Comparison of ENCODE assay signal across 18 cellular contexts in the genomic region with DNA sequence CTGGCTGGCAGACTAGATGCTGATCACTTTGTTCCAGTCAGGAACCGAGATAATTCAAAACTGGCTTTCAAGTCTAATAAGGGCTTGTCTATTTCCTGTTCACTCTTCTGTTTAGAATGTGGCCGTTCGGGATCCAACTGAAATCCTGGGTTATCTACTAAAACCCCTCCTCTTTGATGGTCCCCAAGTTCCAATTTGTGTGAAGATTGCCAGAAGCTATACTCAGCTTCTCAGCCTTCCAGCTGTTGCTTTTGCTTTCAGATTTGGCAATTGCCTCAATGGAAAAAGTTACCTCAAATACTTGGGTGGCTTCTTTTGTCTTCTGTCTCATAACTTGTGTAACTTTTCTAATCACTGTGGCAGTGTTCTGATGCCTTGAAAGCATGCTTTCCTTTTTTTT. TPM values are rescaled to one million over a fixed set of nuclear protein-coding genes. Genes with fewer than 3 reads are reported as not detected.
A peak's percentile ranks its signal among the peaks of the same experiment; 100 is the strongest.
DNase-seq lines count a peak whose midpoint lies in the region; TF ChIP-seq lines count a peak whose summit lies in the region.
"Had no signal": no experiment of that assay in that cellular context is flagged by ENCODE, and none has a peak within 500 bp of the region (broad histone marks: within the 10 kb centered on the region; RNA-seq: fewer than 3 reads in every experiment).

No MANE protein-coding gene starts in this region.

- H3K36me3 Mint-ChIP-seq in activated naive CD4-positive, alpha-beta T cell treated with anti-CD3 and anti-CD28 coated beads for 36 hours (ENCODE audit: low read depth): no peaks in the 10 kb centered on the region
- peaks cover 1% of the 10 kb centered on the region for H3K36me3 Mint-ChIP-seq in activated T-helper 1 cell treated with anti-CD3 and anti-CD28 coated beads, Interleukin-12 subunit alpha, Interleukin-12 subunit beta, Interleukin-2, Interleukin-4 antibody, amounts not matched to agents 30 ng/mL and 10 ng/mL and 1 ng/mL, durations not matched to agents 14 hours and 24 hours and 36 hours (ENCODE audit: low read depth)

- no peak overlapping the region for H3K9ac ChIP-seq in smooth muscle cell (ENCODE audit: low read depth)
- H3K9ac ChIP-seq: SK-N-SH had no signal

- peak; percentile 29 for DNase-seq in activated naive CD4-positive, alpha-beta T cell treated with anti-CD3 and anti-CD28 coated beads for 36 hours
- no peak for DNase-seq in activated naive CD4-positive, alpha-beta T cell treated with anti-CD3 and anti-CD28 coated beads, Interleukin-2, amount 50 U/mL, for 16 hours
- DNase-seq in LHCN-M2 (ENCODE audit: low read depth) (peak; percentile 1), myocyte (ENCODE audit: low read depth) (peak; percentile 3), NCI-H1694 treated with DMSO at 0.1 percent for 48 hours (lab: John Stamatoyannopoulos, UW) (no peak), smooth muscle cell (lab: John Stamatoyannopoulos, UW; ENCODE audit: unreplicated experiment) (no peak), DMS79 treated with DMSO at 0.1 percent for 48 hours (lab: John Stamatoyannopoulos, UW) (no peak)
- no peak for DNase-seq in activated T-helper 1 cell treated with anti-CD3 and anti-CD28 coated beads, Interleukin-12 subunit alpha, Interleukin-12 subunit beta, Interleukin-2, Interleukin-4 antibody, amounts not matched to agents 30 ng/mL and 10 ng/mL and 1 ng/mL, durations not matched to agents 14 hours and 24 hours and 36 hours (ENCODE audit: low spot score)
- DNase-seq: EL, IMR-90, NCI-H2081 treated with DMSO at 0.1 percent for 48 hours, NCI-H526 treated with DMSO at 0.1 percent for 48 hours, nephron progenitor cell, SK-N-SH had no signal

- no peak overlapping the region for H2AFZ ChIP-seq in smooth muscle cell (ENCODE audit: low read depth)

- H3K9me3 ChIP-seq in smooth muscle cell (replicated peaks; ENCODE audit: low read depth): no peaks in the 10 kb centered on the region
- H3K9me3 ChIP-seq: esophagus muscularis mucosa, SK-N-SH had no signal

- H3K79me2 ChIP-seq in smooth muscle cell (ENCODE audit: low read depth): no peaks in the 10 kb centered on the region

- H3K4me1 Mint-ChIP-seq in activated naive CD4-positive, alpha-beta T cell treated with anti-CD3 and anti-CD28 coated beads for 36 hours (ENCODE audit: low read depth): peaks cover 13% of the 10 kb centered on the region
- H3K4me1 Mint-ChIP-seq in activated T-helper 1 cell treated with anti-CD3 and anti-CD28 coated beads, Interleukin-12 subunit alpha, Interleukin-12 subunit beta, Interleukin-2, Interleukin-4 antibody, amounts not matched to agents 30 ng/mL and 10 ng/mL and 1 ng/mL, durations not matched to agents 14 hours and 24 hours and 36 hours (ENCODE audit: low read depth): peaks cover 7% of the 10 kb centered on the region

- H3K27me3 ChIP-seq in smooth muscle cell (ENCODE audit: low read depth): no peaks in the 10 kb centered on the region
- H3K27me3 ChIP-seq: esophagus muscularis mucosa had no signal

- no peaks in the 10 kb centered on the region for H3K36me3 ChIP-seq in smooth muscle cell (ENCODE audit: low read depth)

- H3K27ac Mint-ChIP-seq in activated naive CD4-positive, alpha-beta T cell treated with anti-CD3 and anti-CD28 coated beads for 36 hours: peak overlapping the region; percentile 62
- H3K27ac Mint-ChIP-seq in activated T-helper 1 cell treated with anti-CD3 and anti-CD28 coated beads, Interleukin-12 subunit alpha, Interleukin-12 subunit beta, Interleukin-2, Interleukin-4 antibody, amounts not matched to agents 30 ng/mL and 10 ng/mL and 1 ng/mL, durations not matched to agents 14 hours and 24 hours and 36 hours: peak overlapping the region; percentile 15
- H3K27ac Mint-ChIP-seq: dendritic cell treated with granulocyte-macrophage colony-stimulating factor and Interleukin-4, amounts not matched to agents 40 ng/mL and 50 ng/mL, for 4 days; nephron progenitor cell had no signal

- no peaks in the 10 kb centered on the region for H3K27me3 Mint-ChIP-seq in activated naive CD4-positive, alpha-beta T cell treated with anti-CD3 and anti-CD28 coated beads for 36 hours (ENCODE audit: low read depth)
- no peaks in the 10 kb centered on the region for H3K27me3 Mint-ChIP-seq in activated T-helper 1 cell treated with anti-CD3 and anti-CD28 coated beads, Interleukin-12 subunit alpha, Interleukin-12 subunit beta, Interleukin-2, Interleukin-4 antibody, amounts not matched to agents 30 ng/mL and 10 ng/mL and 1 ng/mL, durations not matched to agents 14 hours and 24 hours and 36 hours (ENCODE audit: insufficient read depth)
- H3K27me3 Mint-ChIP-seq: dendritic cell treated with granulocyte-macrophage colony-stimulating factor and Interleukin-4, amounts not matched to agents 40 ng/mL and 50 ng/mL, for 4 days had no signal

- no peaks in the 10 kb centered on the region for H3K9me3 Mint-ChIP-seq in activated naive CD4-positive, alpha-beta T cell treated with anti-CD3 and anti-CD28 coated beads for 36 hours
- no peaks in the 10 kb centered on the region for H3K9me3 Mint-ChIP-seq in activated T-helper 1 cell treated with anti-CD3 and anti-CD28 coated beads, Interleukin-12 subunit alpha, Interleukin-12 subunit beta, Interleukin-2, Interleukin-4 antibody, amounts not matched to agents 30 ng/mL and 10 ng/mL and 1 ng/mL, durations not matched to agents 14 hours and 24 hours and 36 hours
- H3K9me3 Mint-ChIP-seq: dendritic cell treated with granulocyte-macrophage colony-stimulating factor and Interleukin-4, amounts not matched to agents 40 ng/mL and 50 ng/mL, for 4 days; nephron progenitor cell had no signal

- CTCF ChIA-PET in activated naive CD4-positive, alpha-beta T cell treated with anti-CD3 and anti-CD28 coated beads for 36 hours (lab: Charles Lee): interaction anchor here (0.7 kb wide), 1 partner anchor 609 kb away, joined by 3 read pairs; no protein-coding TSS in a partner anchor

- WGBS in smooth muscle cell (ENCODE audit: low lambda C conversion rate): 74% methylated on average over 3 of the region's 3 CpGs

- peak overlapping the region; percentile 42 for H3K4me3 Mint-ChIP-seq in activated naive CD4-positive, alpha-beta T cell treated with anti-CD3 and anti-CD28 coated beads for 36 hours
- peak overlapping the region; percentile 58 for H3K4me3 Mint-ChIP-seq in activated T-helper 1 cell treated with anti-CD3 and anti-CD28 coated beads, Interleukin-12 subunit alpha, Interleukin-12 subunit beta, Interleukin-2, Interleukin-4 antibody, amounts not matched to agents 30 ng/mL and 10 ng/mL and 1 ng/mL, durations not matched to agents 14 hours and 24 hours and 36 hours
- H3K4me3 Mint-ChIP-seq: dendritic cell treated with granulocyte-macrophage colony-stimulating factor and Interleukin-4, amounts not matched to agents 40 ng/mL and 50 ng/mL, for 4 days; nephron progenitor cell had no signal

- H4K20me1 ChIP-seq in smooth muscle cell (ENCODE audit: low read depth): no peaks in the 10 kb centered on the region

- H3K4me2 ChIP-seq in smooth muscle cell: no peak overlapping the region
- H3K4me2 ChIP-seq: SK-N-SH had no signal

- H3F3A ChIP-seq in smooth muscle cell (ENCODE audit: low read depth): no peaks in the 10 kb centered on the region

- no peak for TF ChIP-seq CTCF in smooth muscle cell (IDR thresholded peaks at IDR 0.05; ENCODE audit: borderline replicate concordance, insufficient read depth, poor library complexity, severe bottlenecking)

- no peak overlapping the region for H3K4me3 ChIP-seq in smooth muscle cell
- H3K4me3 ChIP-seq: esophagus muscularis mucosa, lung had no signal

- no peaks in the 10 kb centered on the region for H3K4me1 ChIP-seq in smooth muscle cell (ENCODE audit: low read depth)

- intact Hi-C loops in activated naive CD4-positive, alpha-beta T cell treated with anti-CD3 and anti-CD28 coated beads for 36 hours (cut with micrococcal nuclease): loop anchor here (1.0 to 2.0 kb wide), 2 partner anchors 43 to 414 kb away; a partner anchor contains a TSS
- intact Hi-C loops in activated T-helper 1 cell treated with anti-CD3 and anti-CD28 coated beads, Interleukin-12 subunit alpha, Interleukin-12 subunit beta, Interleukin-2, Interleukin-4 antibody, amounts not matched to agents 30 ng/mL and 10 ng/mL and 1 ng/mL, durations not matched to agents 14 hours and 24 hours and 36 hours (cut with micrococcal nuclease): no loop called here

- H3K27ac ChIP-seq in smooth muscle cell (ENCODE audit: low read depth): no peak overlapping the region
- H3K27ac ChIP-seq: esophagus muscularis mucosa had no signal

RNA-seq across cellular contexts. Expression of a gene that starts 43.7 kb away (rescaled TPM):
- 1 to 10 TPM; 2.0 to 2.7 TPM for total RNA-seq in activated naive CD4-positive, alpha-beta T cell treated with anti-CD3 and anti-CD28 coated beads for 36 hours
- 2.7 and 3.4 TPM in 2 replicates for total RNA-seq in LHCN-M2 (2014; rRNA removed)
- polyA plus RNA-seq in LHCN-M2 (2012): 0.29 TPM
- total RNA-seq in activated T-helper 1 cell treated with anti-CD3 and anti-CD28 coated beads, Interleukin-12 subunit alpha, Interleukin-12 subunit beta, Interleukin-2, Interleukin-4 antibody, amounts not matched to agents 30 ng/mL and 10 ng/mL and 1 ng/mL, durations not matched to agents 14 hours and 24 hours and 36 hours: 0.91 and 1.0 TPM in 2 replicates
- total RNA-seq in myocyte: 3.9 and 6.0 TPM in 2 replicates
- 0.53 TPM for polyA plus RNA-seq in myocyte (2012)
- 4.9 TPM in 2 replicates for total RNA-seq in smooth muscle cell
- polyA plus RNA-seq in smooth muscle cell: 0.57 and 1.6 TPM in 2 replicates

RNA-seq across cellular contexts. Expression of a gene that starts 48.7 kb away (rescaled TPM):
- total RNA-seq in activated naive CD4-positive, alpha-beta T cell treated with anti-CD3 and anti-CD28 coated beads for 36 hours: under 1 TPM in 1 of 2 experiments, not detected in 1; 0.32 TPM
- total RNA-seq in LHCN-M2 (2014; rRNA removed) (not detected in 2 replicates), myocyte (not detected in 2 replicates), smooth muscle cell (not detected in 2 replicates)
- polyA plus RNA-seq in LHCN-M2 (2012): 0.13 TPM
- not detected in 2 replicates for total RNA-seq in activated T-helper 1 cell treated with anti-CD3 and anti-CD28 coated beads, Interleukin-12 subunit alpha, Interleukin-12 subunit beta, Interleukin-2, Interleukin-4 antibody, amounts not matched to agents 30 ng/mL and 10 ng/mL and 1 ng/mL, durations not matched to agents 14 hours and 24 hours and 36 hours
- not detected for polyA plus RNA-seq in myocyte (2012)
- polyA plus RNA-seq in smooth muscle cell: not detected in 2 replicates
- total RNA-seq: esophagus muscularis mucosa, IMR-90, lung, subcutaneous adipose tissue had no signal
- polyA plus RNA-seq: IMR-90, SK-N-SH had no signal

Comparison
In these comparisons a context has a peak if more than half of its experiments do, and no peak if none do; other contexts are left out.
1. DNase-seq: peak in activated naive CD4-positive, alpha-beta T cell treated with anti-CD3 and anti-CD28 coated beads for 36 hours (single experiment), LHCN-M2 (single experiment) and myocyte (single experiment); none in activated naive CD4-positive, alpha-beta T cell treated with anti-CD3 and anti-CD28 coated beads, Interleukin-2, amount 50 U/mL, for 16 hours (single experiment), activated T-helper 1 cell treated with anti-CD3 and anti-CD28 coated beads, Interleukin-12 subunit alpha, Interleukin-12 subunit beta, Interleukin-2, Interleukin-4 antibody, amounts not matched to agents 30 ng/mL and 10 ng/mL and 1 ng/mL, durations not matched to agents 14 hours and 24 hours and 36 hours (single experiment), NCI-H1694 treated with DMSO at 0.1 percent for 48 hours (single experiment), smooth muscle cell (single experiment) and DMS79 treated with DMSO at 0.1 percent for 48 hours (single experiment).